ENCODE assay signal across 9 cellular contexts in genomic region chr1:34549199-34549598, GRCh38.
DNase-seq lines count a peak whose midpoint lies in the region; ATAC-seq and TF ChIP-seq lines count a peak whose summit lies in the region.
"Had no signal": no experiment of that assay in that cellular context is flagged by ENCODE, and none has a peak within 500 bp of the region (broad histone marks: within the 10 kb centered on the region; RNA-seq: fewer than 3 reads in every experiment).

No MANE protein-coding gene starts in this region.

- ATAC-seq in HG03460 (IDR thresholded peaks at IDR 0.05; ENCODE audit: unreplicated experiment) = no peak
- ATAC-seq in HG03196 (IDR thresholded peaks at IDR 0.05; ENCODE audit: unreplicated experiment) = no peak

- H3K36me3 Mint-ChIP-seq in activated CD4-positive, alpha-beta memory T cell treated with anti-CD3 and anti-CD28 coated beads for 36 hours = no peaks in the 10 kb centered on the region
- no peaks in the 10 kb centered on the region for H3K36me3 Mint-ChIP-seq in activated CD4-positive, alpha-beta memory T cell treated with anti-CD3 and anti-CD28 coated beads, Interleukin-2, amount 10 ng/mL, durations not matched to agents 7 days and 5 days (ENCODE audit: low read depth)
- no peaks in the 10 kb centered on the region for H3K36me3 Mint-ChIP-seq in progenitor cell of endocrine pancreas (ENCODE audit: insufficient read depth)

- no peaks in the 10 kb centered on the region for H3K9me3 Mint-ChIP-seq in activated CD4-positive, alpha-beta memory T cell treated with anti-CD3 and anti-CD28 coated beads for 36 hours
- no peaks in the 10 kb centered on the region for H3K9me3 Mint-ChIP-seq in activated CD4-positive, alpha-beta memory T cell treated with anti-CD3 and anti-CD28 coated beads, Interleukin-2, amount 10 ng/mL, durations not matched to agents 7 days and 5 days
- peaks cover 8% of the 10 kb centered on the region for H3K9me3 Mint-ChIP-seq in progenitor cell of endocrine pancreas (ENCODE audit: low read depth)

- no peak overlapping the region for H3K27ac Mint-ChIP-seq in activated CD4-positive, alpha-beta memory T cell treated with anti-CD3 and anti-CD28 coated beads for 36 hours
- H3K27ac Mint-ChIP-seq in activated CD4-positive, alpha-beta memory T cell treated with anti-CD3 and anti-CD28 coated beads, Interleukin-2, amount 10 ng/mL, durations not matched to agents 7 days and 5 days = no peak overlapping the region
- H3K27ac Mint-ChIP-seq in progenitor cell of endocrine pancreas = no peak overlapping the region

- dilution Hi-C loops in mammary epithelial cell (cut with HindIII; ENCODE audit: low sequenced_read_pairs) = no loop called here

- intact Hi-C loops in activated CD4-positive, alpha-beta memory T cell treated with anti-CD3 and anti-CD28 coated beads for 36 hours (cut with micrococcal nuclease) = no loop called here
- intact Hi-C loops in mammary epithelial cell (cut with micrococcal nuclease) = loop anchor here (1.0 to 5.0 kb wide), 3 partner anchors 48 to 303 kb away; no protein-coding TSS in a partner anchor

- in situ Hi-C loops in mammary epithelial cell (cut with MboI; ENCODE audit: low sequenced_read_pairs in 2 of 2) = no loop called here

- peak; percentile 11 for DNase-seq in activated CD4-positive, alpha-beta memory T cell treated with anti-CD3 and anti-CD28 coated beads for 36 hours
- no peak for DNase-seq in activated CD4-positive, alpha-beta memory T cell treated with anti-CD3 and anti-CD28 coated beads, Interleukin-2, amount 10 ng/mL, durations not matched to agents 7 days and 5 days
- DNase-seq in LNCaP clone FGC (ENCODE audit: low read depth) (peak; percentile 7), mammary epithelial cell (peak; percentile 18), progenitor cell of endocrine pancreas (ENCODE audit: low spot score, unreplicated experiment) (peak; percentile 27), NCI-H345 (lab: John Stamatoyannopoulos, UW) (no peak)
- DNase-seq: activated CD4-positive, alpha-beta T cell treated with anti-CD3 and anti-CD28 coated beads for 4 hours had no signal

- H3K27ac ChIP-seq in mammary epithelial cell (ENCODE audit: insufficient read depth, low read depth, low read length) = no peak overlapping the region

- H2AFZ ChIP-seq in mammary epithelial cell (ENCODE audit: low read depth, low read length) = no peak overlapping the region

- TF ChIP-seq CTCF in LNCaP clone FGC (IDR thresholded peaks at IDR 0.05; ENCODE audit: control insufficient read depth, extremely low read depth, insufficient read depth) = peak; percentile 60
- peak; percentile 15 to 47 for TF ChIP-seq CTCF in mammary epithelial cell (conservative IDR thresholded peaks at IDR 0.05 in 1 of 2, IDR thresholded peaks at IDR 0.05 in 1 of 2; ENCODE audit: extremely low read depth in 1 of 2, insufficient read depth in 1 of 2, low read depth in 1 of 2, low read length in 2 of 2)
- TF ChIP-seq CTCF in progenitor cell of endocrine pancreas (IDR thresholded peaks at IDR 0.05; ENCODE audit: unreplicated experiment) = peak; percentile 55

- H3K4me3 Mint-ChIP-seq in activated CD4-positive, alpha-beta memory T cell treated with anti-CD3 and anti-CD28 coated beads for 36 hours = no peak overlapping the region
- no peak overlapping the region for H3K4me3 Mint-ChIP-seq in activated CD4-positive, alpha-beta memory T cell treated with anti-CD3 and anti-CD28 coated beads, Interleukin-2, amount 10 ng/mL, durations not matched to agents 7 days and 5 days
- no peak overlapping the region for H3K4me3 Mint-ChIP-seq in progenitor cell of endocrine pancreas (ENCODE audit: low read depth)

- no peak overlapping the region for H3K4me3 ChIP-seq in LNCaP clone FGC (ENCODE audit: low read depth, low read length)
- no peak overlapping the region for H3K4me3 ChIP-seq in mammary epithelial cell (replicated peaks in 1 of 3; ENCODE audit: insufficient read depth in 1 of 3, low read depth in 2 of 3, low read length in 3 of 3)

- BruUV-seq in mammary epithelial cell (replicated peaks; lab: Mats Ljungman, UMichigan) = no TSS peak

- H3K9me3 ChIP-seq in mammary epithelial cell (replicated peaks; ENCODE audit: insufficient read depth, low read length) = no peaks in the 10 kb centered on the region

- no peaks in the 10 kb centered on the region for H4K20me1 ChIP-seq in mammary epithelial cell (ENCODE audit: insufficient read depth, low read length)

- no peaks in the 10 kb centered on the region for H3K36me3 ChIP-seq in mammary epithelial cell (ENCODE audit: insufficient read depth, low read length)

- POLR2A ChIA-PET in activated CD4-positive, alpha-beta memory T cell treated with anti-CD3 and anti-CD28 coated beads for 36 hours (lab: Charles Lee) = no interaction called here
- POLR2A ChIA-PET in activated CD4-positive, alpha-beta memory T cell treated with anti-CD3 and anti-CD28 coated beads, Interleukin-2, amount 10 ng/mL, durations not matched to agents 7 days and 5 days (lab: Charles Lee) = no interaction called here

- no peaks in the 10 kb centered on the region for H3K79me2 ChIP-seq in mammary epithelial cell (ENCODE audit: insufficient read depth, low read length)

- H3K4me1 ChIP-seq in mammary epithelial cell (ENCODE audit: insufficient read depth, low read length) = no peaks in the 10 kb centered on the region

- H3K4me1 Mint-ChIP-seq in activated CD4-positive, alpha-beta memory T cell treated with anti-CD3 and anti-CD28 coated beads for 36 hours (ENCODE audit: low read depth) = no peaks in the 10 kb centered on the region
- H3K4me1 Mint-ChIP-seq in activated CD4-positive, alpha-beta memory T cell treated with anti-CD3 and anti-CD28 coated beads, Interleukin-2, amount 10 ng/mL, durations not matched to agents 7 days and 5 days = no peaks in the 10 kb centered on the region
- H3K4me1 Mint-ChIP-seq in progenitor cell of endocrine pancreas (ENCODE audit: low read depth) = no peaks in the 10 kb centered on the region

- CTCF ChIA-PET in activated CD4-positive, alpha-beta memory T cell treated with anti-CD3 and anti-CD28 coated beads for 36 hours (lab: Charles Lee) = no interaction called here
- CTCF ChIA-PET in activated CD4-positive, alpha-beta memory T cell treated with anti-CD3 and anti-CD28 coated beads, Interleukin-2, amount 10 ng/mL, durations not matched to agents 7 days and 5 days (lab: Charles Lee) = no interaction called here
- CTCF ChIA-PET in mammary epithelial cell (lab: Charles Lee; ENCODE audit: low non-redundant PET) = no interaction called here

- no peaks in the 10 kb centered on the region for H3K27me3 ChIP-seq in mammary epithelial cell (ENCODE audit: insufficient read depth, low read length)

- WGBS in mammary epithelial cell (ENCODE audit: low coverage, missing lambda C conversion rate) = 25% methylated on average over 3 of the region's 5 CpGs

- H3K4me2 ChIP-seq in mammary epithelial cell (ENCODE audit: insufficient read depth, low read depth, low read length) = no peak overlapping the region

- peaks cover 24% of the 10 kb centered on the region for H3K27me3 Mint-ChIP-seq in activated CD4-positive, alpha-beta memory T cell treated with anti-CD3 and anti-CD28 coated beads for 36 hours
- H3K27me3 Mint-ChIP-seq in activated CD4-positive, alpha-beta memory T cell treated with anti-CD3 and anti-CD28 coated beads, Interleukin-2, amount 10 ng/mL, durations not matched to agents 7 days and 5 days = peaks cover 2% of the 10 kb centered on the region
- H3K27me3 Mint-ChIP-seq in progenitor cell of endocrine pancreas = peaks cover 67% of the 10 kb centered on the region

- H3K9ac ChIP-seq in mammary epithelial cell (ENCODE audit: insufficient read depth, low read length) = no peak overlapping the region

Comparison
In these comparisons a context has a peak if more than half of its experiments do, and no peak if none do; other contexts are left out.
1. DNase-seq: peak in activated CD4-positive, alpha-beta memory T cell treated with anti-CD3 and anti-CD28 coated beads for 36 hours (single experiment), LNCaP clone FGC (single experiment), mammary epithelial cell (single experiment) and progenitor cell of endocrine pancreas (single experiment); none in activated CD4-positive, alpha-beta memory T cell treated with anti-CD3 and anti-CD28 coated beads, Interleukin-2, amount 10 ng/mL, durations not matched to agents 7 days and 5 days (single experiment) and NCI-H345 (single experiment).
2. Peak in every context shown above with its lines, with median percentiles within 50 percentile points of each other: CTCF ChIP-seq.